ENCODE assay signal across 8 cellular contexts in genomic region chr14:89416002-89416995, GRCh38. TPM values are rescaled to one million over a fixed set of nuclear protein-coding genes. Genes with fewer than 3 reads are reported as not detected.
A peak's percentile ranks its signal among the peaks of the same experiment; 100 is the strongest.
DNase-seq lines count a peak whose midpoint lies in the region; ATAC-seq and TF ChIP-seq lines count a peak whose summit lies in the region.

No MANE protein-coding gene starts in this region.

- H3K4me3 ChIP-seq in AG09309 (ENCODE audit: control insufficient read depth, low read depth, low read length): peak overlapping the region; percentile 56
- peak overlapping the region; percentile 82 for H3K4me3 ChIP-seq in kidney epithelial cell (ENCODE audit: low read depth, low read length)

- peak; percentile 95 for DNase-seq in AG09309 (ENCODE audit: low read depth)
- DNase-seq in NCI-H446 treated with DMSO at 0.1 percent for 48 hours (lab: John Stamatoyannopoulos, UW): peak; percentile 92
- peak; percentile 99 for DNase-seq in activated CD4-positive, alpha-beta T cell treated with anti-CD3 and anti-CD28 coated beads for 24 hours (ENCODE audit: low read depth in 2 of 2)
- peak; percentile 98 for DNase-seq in chondrocyte (ENCODE audit: low spot score)
- peak; percentile 84 for DNase-seq in kidney epithelial cell (ENCODE audit: low read depth)
- peak; percentile 98 for DNase-seq in stimulated activated CD4-positive, alpha-beta T cell treated with anti-CD3 and anti-CD28 coated beads, Interleukin-15, amount 100 ng/mL, for 24 hours

- H3K27me3 Mint-ChIP-seq in chondrocyte (ENCODE audit: low read depth): no peaks in the 10 kb centered on the region

- peak; percentile 85 for ATAC-seq in GM19035 (IDR thresholded peaks at IDR 0.05; ENCODE audit: unreplicated experiment)
- ATAC-seq in HG03342 (IDR thresholded peaks at IDR 0.05; ENCODE audit: unreplicated experiment): peak; percentile 79

- no peak for TF ChIP-seq CTCF in AG09309 (IDR thresholded peaks at IDR 0.05; ENCODE audit: control insufficient read depth, insufficient read depth, low read depth, low read length, missing control alignments)
- TF ChIP-seq CTCF in chondrocyte (IDR thresholded peaks at IDR 0.05): no peak
- no peak for TF ChIP-seq CTCF in kidney epithelial cell (IDR thresholded peaks at IDR 0.05; ENCODE audit: insufficient read depth, low read length, poor library complexity, severe bottlenecking)

- peaks cover 11% of the 10 kb centered on the region for H3K36me3 Mint-ChIP-seq in chondrocyte (ENCODE audit: low read depth)

- peak overlapping the region; percentile 94 for H3K4me3 Mint-ChIP-seq in chondrocyte (ENCODE audit: unreplicated experiment)

- no peaks in the 10 kb centered on the region for H3K36me3 ChIP-seq in kidney epithelial cell (ENCODE audit: control insufficient read depth, insufficient read depth, low read length)

- no peaks in the 10 kb centered on the region for H3K27me3 ChIP-seq in kidney epithelial cell (ENCODE audit: control insufficient read depth, insufficient read depth, low read length)

- peaks cover 32% of the 10 kb centered on the region for H3K4me1 Mint-ChIP-seq in chondrocyte (ENCODE audit: low read depth)

- H3K9me3 Mint-ChIP-seq in chondrocyte (ENCODE audit: low read depth): no peaks in the 10 kb centered on the region

- peak overlapping the region; percentile 97 for H3K27ac Mint-ChIP-seq in chondrocyte (ENCODE audit: unreplicated experiment)

RNA-seq across cellular contexts. Expression of gene FOXN3, which starts 0.7 kb away (rescaled TPM):
- total RNA-seq in chondrocyte (129 to 161 TPM (median 155 TPM) in 3 replicates), kidney epithelial cell (34.5 and 49.4 TPM in 2 replicates)

Comparison
In these comparisons a context has a peak if more than half of its experiments do, and no peak if none do; other contexts are left out.
1. Peak in every context shown above with its lines: DNase-seq, ATAC-seq and H3K4me3 ChIP-seq.